Comparison of ENCODE assay signal across 17 cellular contexts in the genomic region with DNA sequence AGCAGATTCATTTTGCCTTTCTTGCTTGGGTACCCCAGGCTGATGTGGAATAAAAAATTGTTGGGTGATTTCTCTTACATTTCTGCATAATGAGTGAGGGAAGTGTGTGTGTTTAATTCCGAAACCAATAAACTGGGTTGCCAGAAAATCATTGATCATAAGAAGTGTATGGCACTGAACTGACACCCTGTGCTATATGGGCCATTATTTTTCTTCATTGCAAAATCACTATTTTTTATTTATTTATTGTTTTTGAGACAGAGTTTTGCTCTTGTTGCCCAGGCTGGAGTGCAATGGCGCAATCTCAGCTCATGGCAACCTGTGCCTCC. TPM values are rescaled to one million over a fixed set of nuclear protein-coding genes. Genes with fewer than 3 reads are reported as not detected.
DNase-seq lines count a peak whose midpoint lies in the region; ATAC-seq and TF ChIP-seq lines count a peak whose summit lies in the region.
"Had no signal": no experiment of that assay in that cellular context is flagged by ENCODE, and none has a peak within 500 bp of the region (broad histone marks: within the 10 kb centered on the region; RNA-seq: fewer than 3 reads in every experiment).

No MANE protein-coding gene starts in this region.

- H3K9me3 Mint-ChIP-seq in CD4-positive, CD25-positive, alpha-beta regulatory T cell = no peaks in the 10 kb centered on the region
- H3K9me3 Mint-ChIP-seq in activated naive CD8-positive, alpha-beta T cell (ENCODE audit: low read depth) = no peaks in the 10 kb centered on the region
- H3K9me3 Mint-ChIP-seq in chondrocyte (ENCODE audit: low read depth) = no peaks in the 10 kb centered on the region
- H3K9me3 Mint-ChIP-seq: brain had no signal

- peak overlapping the region in 3 of 4 donors; percentile 27 to 70 (median 39) for H3K4me3 Mint-ChIP-seq in CD4-positive, CD25-positive, alpha-beta regulatory T cell
- H3K4me3 Mint-ChIP-seq in activated naive CD8-positive, alpha-beta T cell = peak overlapping the region; percentile 35
- no peak overlapping the region for H3K4me3 Mint-ChIP-seq in chondrocyte (ENCODE audit: unreplicated experiment)
- H3K4me3 Mint-ChIP-seq: brain had no signal

- H3K4me1 Mint-ChIP-seq in CD4-positive, CD25-positive, alpha-beta regulatory T cell = peaks cover 23 to 53% (median 36%) of the 10 kb centered on the region in 4 donors
- H3K4me1 Mint-ChIP-seq in activated naive CD8-positive, alpha-beta T cell (ENCODE audit: low read depth) = peaks cover 44% of the 10 kb centered on the region
- no peaks in the 10 kb centered on the region for H3K4me1 Mint-ChIP-seq in chondrocyte (ENCODE audit: low read depth)
- H3K4me1 Mint-ChIP-seq: brain had no signal

- peak overlapping the region in 2 of 3 donors; percentile 43 to 59 for H3K27ac Mint-ChIP-seq in CD4-positive, CD25-positive, alpha-beta regulatory T cell
- H3K27ac Mint-ChIP-seq in activated naive CD8-positive, alpha-beta T cell = peak overlapping the region; percentile 83
- H3K27ac Mint-ChIP-seq in chondrocyte (ENCODE audit: unreplicated experiment) = no peak overlapping the region
- H3K27ac Mint-ChIP-seq: brain had no signal

- H3K27ac ChIP-seq in CD4-positive, CD25-positive, alpha-beta regulatory T cell (ENCODE audit: insufficient read depth, low read length, poor library complexity, severe bottlenecking) = peak overlapping the region; percentile 36
- H3K27ac ChIP-seq in caudate nucleus (ENCODE audit: low read depth, low read length) (no peak overlapping the region), brain microvascular endothelial cell (no peak overlapping the region)
- H3K27ac ChIP-seq: dorsolateral prefrontal cortex, pancreas, transverse colon had no signal

- H3K27me3 ChIP-seq in CD4-positive, CD25-positive, alpha-beta regulatory T cell (ENCODE audit: control insufficient read depth, insufficient read depth, low read length) = no peaks in the 10 kb centered on the region
- H3K27me3 ChIP-seq in brain microvascular endothelial cell (replicated peaks) = no peaks in the 10 kb centered on the region
- H3K27me3 ChIP-seq: dorsolateral prefrontal cortex, pancreas, transverse colon had no signal

- peaks cover 37% of the 10 kb centered on the region for H3K4me1 ChIP-seq in CD4-positive, CD25-positive, alpha-beta regulatory T cell (ENCODE audit: control insufficient read depth, insufficient read depth, low read length, poor library complexity, severe bottlenecking)
- H3K4me1 ChIP-seq: pancreas, transverse colon had no signal

- in situ Hi-C loops in brain microvascular endothelial cell (cut with HindIII; ENCODE audit: low pct_ligation_motif_present, low sequenced_read_pairs) = no loop called here

- peaks cover 11% of the 10 kb centered on the region for H3K36me3 Mint-ChIP-seq in CD4-positive, CD25-positive, alpha-beta regulatory T cell
- H3K36me3 Mint-ChIP-seq in activated naive CD8-positive, alpha-beta T cell = peaks cover 10% of the 10 kb centered on the region
- peaks cover 6% of the 10 kb centered on the region for H3K36me3 Mint-ChIP-seq in chondrocyte (ENCODE audit: low read depth)

- no peak for DNase-seq in CD4-positive, CD25-positive, alpha-beta regulatory T cell
- DNase-seq in caudate nucleus (lab: John Stamatoyannopoulos, UW) (no peak), cerebellum (ENCODE audit: low spot score) (no peak), chondrocyte (ENCODE audit: low spot score) (no peak), brain microvascular endothelial cell (no peak)
- DNase-seq: activated CD4-positive, CD25-positive, alpha-beta regulatory T cell; dorsolateral prefrontal cortex; GF-D8; NCI-H146; NCI-H446; pancreas; transverse colon had no signal

- ATAC-seq in CD4-positive, CD25-positive, alpha-beta regulatory T cell (ENCODE audit: low read depth in 2 of 2) = no peak
- ATAC-seq in GM18867 (IDR thresholded peaks at IDR 0.05; ENCODE audit: unreplicated experiment) (peak; percentile 20), HG03354 (IDR thresholded peaks at IDR 0.05; ENCODE audit: poor library complexity, severe bottlenecking, unreplicated experiment) (peak; percentile 32)
- ATAC-seq: esophagus mucosa, pancreas had no signal

- no peaks in the 10 kb centered on the region for H3K27me3 Mint-ChIP-seq in CD4-positive, CD25-positive, alpha-beta regulatory T cell
- no peaks in the 10 kb centered on the region for H3K27me3 Mint-ChIP-seq in activated naive CD8-positive, alpha-beta T cell
- no peaks in the 10 kb centered on the region for H3K27me3 Mint-ChIP-seq in chondrocyte (ENCODE audit: low read depth)
- H3K27me3 Mint-ChIP-seq: brain had no signal

- no peaks in the 10 kb centered on the region for H3K9me3 ChIP-seq in CD4-positive, CD25-positive, alpha-beta regulatory T cell (ENCODE audit: control insufficient read depth in 2 of 2, low read length in 2 of 2)
- H3K9me3 ChIP-seq: pancreas, transverse colon had no signal

- peak overlapping the region; percentile 42 for H3K4me3 ChIP-seq in CD4-positive, CD25-positive, alpha-beta regulatory T cell (ENCODE audit: low read depth, low read length)
- H3K4me3 ChIP-seq in brain microvascular endothelial cell (ENCODE audit: low read depth, low read length) = no peak overlapping the region
- H3K4me3 ChIP-seq: dorsolateral prefrontal cortex, pancreas, transverse colon had no signal

- peaks cover 6% of the 10 kb centered on the region for H3K36me3 ChIP-seq in CD4-positive, CD25-positive, alpha-beta regulatory T cell (ENCODE audit: control insufficient read depth, insufficient read depth, low read length)
- no peaks in the 10 kb centered on the region for H3K36me3 ChIP-seq in brain microvascular endothelial cell (replicated peaks)
- H3K36me3 ChIP-seq: pancreas, transverse colon had no signal

- TF ChIP-seq CTCF in chondrocyte (IDR thresholded peaks at IDR 0.05) (no peak), brain microvascular endothelial cell (IDR thresholded peaks at IDR 0.05; ENCODE audit: low read depth, low read length, missing control alignments) (no peak)

RNA-seq across cellular contexts. Expression of a gene that starts 14.6 kb away (rescaled TPM):
- total RNA-seq in CD4-positive, CD25-positive, alpha-beta regulatory T cell = 21.8 TPM
- polyA plus RNA-seq in CD4-positive, CD25-positive, alpha-beta regulatory T cell = 100 to 1,000 TPM in 2 of 4 donors, 10 to 100 TPM in 2; 89.2 to 124 (median 104) TPM
- 39.4 TPM for total RNA-seq in cerebellum
- total RNA-seq in chondrocyte = 32.1 to 39.4 TPM (median 34.5 TPM) in 3 replicates

RNA-seq across cellular contexts. Expression of a gene that starts 42.9 kb away (rescaled TPM):
- total RNA-seq in CD4-positive, CD25-positive, alpha-beta regulatory T cell = 65.7 TPM
- 10 to 100 TPM; 23.7 to 30.8 (median 29.5) TPM for polyA plus RNA-seq in CD4-positive, CD25-positive, alpha-beta regulatory T cell
- total RNA-seq in cerebellum = 34.3 TPM
- total RNA-seq in chondrocyte = 13.8 to 22.8 TPM (median 14.1 TPM) in 3 replicates

Comparison
In these comparisons a context has a peak if more than half of its experiments do, and no peak if none do; other contexts are left out.
1. ATAC-seq: peak in GM18867 (single experiment) and HG03354 (single experiment); none in CD4-positive, CD25-positive, alpha-beta regulatory T cell (0 of 2).